In genomic region chr14:27528328-27528727, GRCh38 we compare ENCODE assay signal across 1 cellular context.
TF ChIP-seq lines count a peak whose summit lies in the region.

No MANE protein-coding gene starts in this region.

TF ChIP-seq in WTC11, 78 proteins besides CTCF, POLR2A, EP300 and RAD21 (continued from another document):
- TF ChIP-seq PRDM15 (CRISPR knock-in tag; IDR thresholded peaks at IDR 0.05), result no peak
- no peak for TF ChIP-seq MXD4 (CRISPR knock-in tag; IDR thresholded peaks at IDR 0.05; ENCODE audit: borderline replicate concordance)
- no peak for TF ChIP-seq ESRRA (CRISPR knock-in tag; IDR thresholded peaks at IDR 0.05; ENCODE audit: borderline replicate concordance)
- no peak for TF ChIP-seq SMAD4 (CRISPR knock-in tag; IDR thresholded peaks at IDR 0.05)
- TF ChIP-seq ATF3 (CRISPR knock-in tag; conservative IDR thresholded peaks at IDR 0.05), result no peak
- TF ChIP-seq ZNF532 (CRISPR knock-in tag; IDR thresholded peaks at IDR 0.05; ENCODE audit: borderline replicate concordance), result no peak
- no peak for TF ChIP-seq STAT6 (CRISPR knock-in tag; conservative IDR thresholded peaks at IDR 0.05; ENCODE audit: low read depth)
